In the genomic region with DNA sequence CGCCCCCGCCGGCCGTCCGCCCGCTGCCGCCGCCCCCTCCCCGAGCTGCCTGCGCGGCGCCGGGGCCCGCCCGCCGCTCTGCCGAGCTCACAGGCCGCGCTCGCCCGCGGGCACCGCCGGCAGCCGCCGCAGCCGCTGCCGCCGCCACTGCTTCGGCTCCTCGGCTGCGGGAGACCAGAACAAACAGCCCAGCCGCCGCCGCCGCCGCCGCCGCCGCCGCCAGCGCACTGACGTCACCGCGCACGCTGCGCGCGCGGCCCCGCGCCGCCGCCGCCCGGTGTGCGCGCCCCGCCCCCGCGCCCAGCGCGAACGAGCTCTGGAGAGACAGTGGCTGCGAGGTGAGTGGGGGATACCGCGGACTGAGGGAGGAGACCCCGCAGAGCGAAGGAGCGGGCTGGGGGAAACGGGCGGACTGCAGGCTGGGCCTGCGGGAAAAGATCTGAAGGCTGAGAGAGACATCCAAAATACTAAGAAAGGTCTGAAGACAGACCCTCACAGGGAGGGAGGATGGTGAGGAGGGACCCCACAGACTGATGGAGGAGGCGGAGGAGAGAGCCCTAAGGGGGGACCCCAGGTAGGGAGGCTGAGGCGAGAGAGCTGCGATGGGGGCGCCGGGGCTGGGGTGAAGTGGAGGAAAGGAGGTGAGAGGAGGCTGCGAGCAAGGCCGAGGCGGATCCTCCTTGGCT, we compare ENCODE assay signal across 7 cellular contexts. TPM values are rescaled to one million over a fixed set of nuclear protein-coding genes. Genes with fewer than 3 reads are reported as not detected.
A peak's percentile ranks its signal among the peaks of the same experiment; 100 is the strongest.
DNase-seq lines count a peak whose midpoint lies in the region; ATAC-seq and TF ChIP-seq lines count a peak whose summit lies in the region.

A gene (minus strand): TSS at position 229 of the 686 bp plus-strand sequence. CDS start 59,440 bp downstream, outside the sequence.

- ATAC-seq in HG02678 (IDR thresholded peaks at IDR 0.05; ENCODE audit: unreplicated experiment) = peak; percentile 59
- ATAC-seq in right lobe of liver = peak; percentile 71 to 79 (median 76)

- TF ChIP-seq POLR2A in right lobe of liver (IDR thresholded peaks at IDR 0.05) = no peak

- no peak for TF ChIP-seq CTCF in GM13977 (IDR thresholded peaks at IDR 0.05; ENCODE audit: extremely low read depth, insufficient read depth, missing control alignments)
- TF ChIP-seq CTCF in right lobe of liver (IDR thresholded peaks at IDR 0.05) = no peak

- in situ Hi-C loops in GM13977 (cut with MboI; ENCODE audit: low pct_unique_long_range_greater_than_20kb, low sequenced_read_pairs, unreplicated experiment) = no loop called here

- intact Hi-C loops in right lobe of liver (cut with DNase I) = no loop called here

- DNase-seq in GM13977 (ENCODE audit: low spot score) (peak; percentile 92), NCI-H2196 (lab: John Stamatoyannopoulos, UW; ENCODE audit: unreplicated experiment) (peak; percentile 74), dermis blood vessel endothelial cell (peak; percentile 74), right lobe of liver (peak; percentile 75 to 85 (median 81))
- peak; percentile 63 to 64 for DNase-seq in activated CD4-positive, alpha-beta T cell treated with anti-CD3 and anti-CD28 coated beads, Interleukin-2, amount 50 U/mL, for 24 hours (ENCODE audit: low read depth in 1 of 2, low spot score in 1 of 2)
- peak; percentile 72 to 82 for DNase-seq in stimulated activated CD4-positive, alpha-beta T cell treated with anti-CD3 and anti-CD28 coated beads, Interleukin-4, amount 100 ng/mL, for 4 hours

- peak within 1 kb of the TSS; percentile 87 to 94 (median 90) for H3K27ac ChIP-seq in right lobe of liver

- 0% methylated on average over 31 of the region's 81 CpGs for WGBS in right lobe of liver (ENCODE audit: insufficient coverage, low coverage, low lambda C conversion rate, missing lambda C conversion rate)

- H3K27me3 ChIP-seq in right lobe of liver = no peaks in the 10 kb centered on the region

- H3K36me3 ChIP-seq in right lobe of liver = no peaks in the 10 kb centered on the region

- H3K9me3 ChIP-seq in right lobe of liver = no peaks in the 10 kb centered on the region

- peaks cover 0 to 35% (median 14%) of the 10 kb centered on the region in 4 donors for H3K4me1 ChIP-seq in right lobe of liver

- peak within 1 kb of the TSS; percentile 71 to 96 (median 89) for H3K4me3 ChIP-seq in right lobe of liver

RNA-seq across cellular contexts. Expression of the gene that starts here (rescaled TPM):
- total RNA-seq in dermis blood vessel endothelial cell (10.9 and 21.3 TPM in 2 replicates), right lobe of liver (10 to 100 TPM; 20.0 to 52.6 (median 40.6) TPM)

Comparison
In these comparisons a context has a peak if more than half of its experiments do, and no peak if none do; other contexts are left out.
1. Peak in every context shown above with its lines: DNase-seq, ATAC-seq, H3K4me3 ChIP-seq and H3K27ac ChIP-seq.